ENCODE assay signal across 1 cellular context in genomic region chr12:6465467-6466183, GRCh38.
TF ChIP-seq lines count a peak whose summit lies in the region.

No MANE protein-coding gene starts in this region.

TF ChIP-seq in K562, 482 proteins besides CTCF, POLR2A, EP300 and RAD21:
- TF ChIP-seq AFF1 (IDR thresholded peaks at IDR 0.05; ENCODE audit: low read depth in 1 of 2, partially characterized antibody in 2 of 2), result no peak
- TF ChIP-seq ZNF24 (IDR thresholded peaks at IDR 0.05), result peak; percentile 20; the same call in 1 of the 2 replicates
- TF ChIP-seq, protein P1, sequence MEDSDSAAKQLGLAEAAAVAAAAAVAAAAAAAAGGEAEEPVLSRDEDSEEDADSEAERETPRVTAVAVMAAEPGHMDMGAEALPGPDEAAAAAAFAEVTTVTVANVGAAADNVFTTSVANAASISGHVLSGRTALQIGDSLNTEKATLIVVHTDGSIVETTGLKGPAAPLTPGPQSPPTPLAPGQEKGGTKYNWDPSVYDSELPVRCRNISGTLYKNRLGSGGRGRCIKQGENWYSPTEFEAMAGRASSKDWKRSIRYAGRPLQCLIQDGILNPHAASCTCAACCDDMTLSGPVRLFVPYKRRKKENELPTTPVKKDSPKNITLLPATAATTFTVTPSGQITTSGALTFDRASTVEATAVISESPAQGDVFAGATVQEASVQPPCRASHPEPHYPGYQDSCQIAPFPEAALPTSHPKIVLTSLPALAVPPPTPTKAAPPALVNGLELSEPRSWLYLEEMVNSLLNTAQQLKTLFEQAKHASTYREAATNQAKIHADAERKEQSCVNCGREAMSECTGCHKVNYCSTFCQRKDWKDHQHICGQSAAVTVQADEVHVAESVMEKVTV (CRISPR knock-in tag; IDR thresholded peaks at IDR 0.05), result peak; percentile 86
- TF ChIP-seq, protein P2, sequence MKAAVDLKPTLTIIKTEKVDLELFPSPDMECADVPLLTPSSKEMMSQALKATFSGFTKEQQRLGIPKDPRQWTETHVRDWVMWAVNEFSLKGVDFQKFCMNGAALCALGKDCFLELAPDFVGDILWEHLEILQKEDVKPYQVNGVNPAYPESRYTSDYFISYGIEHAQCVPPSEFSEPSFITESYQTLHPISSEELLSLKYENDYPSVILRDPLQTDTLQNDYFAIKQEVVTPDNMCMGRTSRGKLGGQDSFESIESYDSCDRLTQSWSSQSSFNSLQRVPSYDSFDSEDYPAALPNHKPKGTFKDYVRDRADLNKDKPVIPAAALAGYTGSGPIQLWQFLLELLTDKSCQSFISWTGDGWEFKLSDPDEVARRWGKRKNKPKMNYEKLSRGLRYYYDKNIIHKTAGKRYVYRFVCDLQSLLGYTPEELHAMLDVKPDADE (conservative IDR thresholded peaks at IDR 0.05; ENCODE audit: control insufficient read depth, low read depth, low read length), result no peak
- TF ChIP-seq CC2D1A (IDR thresholded peaks at IDR 0.05), result peak; percentile 71
- peak; percentile 45; the same call in 1 of the 2 replicates for TF ChIP-seq ARID2 (IDR thresholded peaks at IDR 0.05)
- TF ChIP-seq HLTF (IDR thresholded peaks at IDR 0.05), result no peak
- no peak for TF ChIP-seq MTA3 (IDR thresholded peaks at IDR 0.05; ENCODE audit: borderline replicate concordance)
- no peak for TF ChIP-seq FOXK2 (conservative IDR thresholded peaks at IDR 0.05 in 1 of 2, IDR thresholded peaks at IDR 0.05 in 1 of 2; ENCODE audit: low read depth in 2 of 2)
- no peak for TF ChIP-seq SRSF1 (IDR thresholded peaks at IDR 0.05; ENCODE audit: low read depth, low read length)
- no peak for TF ChIP-seq ATF1 (CRISPR knock-in tag; IDR thresholded peaks at IDR 0.05)
- no peak for TF ChIP-seq ATF1 (tag; IDR thresholded peaks at IDR 0.05)
- no peak for TF ChIP-seq MAFF (IDR thresholded peaks at IDR 0.05; ENCODE audit: low read length)
- 0 out of 2 replicates have a peak, but pooled peaks have one; percentile 36 for TF ChIP-seq KLF16 (IDR thresholded peaks at IDR 0.05)
- no peak for TF ChIP-seq MLLT1 (IDR thresholded peaks at IDR 0.05)
- TF ChIP-seq, protein P3, sequence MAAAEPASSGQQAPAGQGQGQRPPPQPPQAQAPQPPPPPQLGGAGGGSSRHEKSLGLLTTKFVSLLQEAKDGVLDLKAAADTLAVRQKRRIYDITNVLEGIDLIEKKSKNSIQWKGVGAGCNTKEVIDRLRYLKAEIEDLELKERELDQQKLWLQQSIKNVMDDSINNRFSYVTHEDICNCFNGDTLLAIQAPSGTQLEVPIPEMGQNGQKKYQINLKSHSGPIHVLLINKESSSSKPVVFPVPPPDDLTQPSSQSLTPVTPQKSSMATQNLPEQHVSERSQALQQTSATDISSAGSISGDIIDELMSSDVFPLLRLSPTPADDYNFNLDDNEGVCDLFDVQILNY (CRISPR knock-in tag; IDR thresholded peaks at IDR 0.05), result no peak
- no peak for TF ChIP-seq ELF4 (CRISPR knock-in tag; IDR thresholded peaks at IDR 0.05)
- no peak for TF ChIP-seq ASH1L (IDR thresholded peaks at IDR 0.05; ENCODE audit: borderline replicate concordance, low read depth, partially characterized antibody)
- no peak for TF ChIP-seq STAT5A (IDR thresholded peaks at IDR 0.05; ENCODE audit: borderline replicate concordance, low read length)
- no peak for TF ChIP-seq CBX5 (IDR thresholded peaks at IDR 0.05; ENCODE audit: borderline replicate concordance, low read depth)
- no peak for TF ChIP-seq SLC30A9 (CRISPR knock-in tag; IDR thresholded peaks at IDR 0.05)
- TF ChIP-seq SMC3 (conservative IDR thresholded peaks at IDR 0.05; ENCODE audit: insufficient read depth, low read depth, low read length), result peak; percentile 80
- TF ChIP-seq, protein P4, sequence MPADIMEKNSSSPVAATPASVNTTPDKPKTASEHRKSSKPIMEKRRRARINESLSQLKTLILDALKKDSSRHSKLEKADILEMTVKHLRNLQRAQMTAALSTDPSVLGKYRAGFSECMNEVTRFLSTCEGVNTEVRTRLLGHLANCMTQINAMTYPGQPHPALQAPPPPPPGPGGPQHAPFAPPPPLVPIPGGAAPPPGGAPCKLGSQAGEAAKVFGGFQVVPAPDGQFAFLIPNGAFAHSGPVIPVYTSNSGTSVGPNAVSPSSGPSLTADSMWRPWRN (IDR thresholded peaks at IDR 0.05; ENCODE audit: low read depth), result no peak
- TF ChIP-seq, protein P5, sequence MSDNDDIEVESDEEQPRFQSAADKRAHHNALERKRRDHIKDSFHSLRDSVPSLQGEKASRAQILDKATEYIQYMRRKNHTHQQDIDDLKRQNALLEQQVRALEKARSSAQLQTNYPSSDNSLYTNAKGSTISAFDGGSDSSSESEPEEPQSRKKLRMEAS (CRISPR knock-in tag; IDR thresholded peaks at IDR 0.05), result no peak
- TF ChIP-seq ZBTB40 (IDR thresholded peaks at IDR 0.05), result no peak
- no peak for TF ChIP-seq ZBTB40 (CRISPR knock-in tag; IDR thresholded peaks at IDR 0.05)
- TF ChIP-seq NBN (IDR thresholded peaks at IDR 0.05; ENCODE audit: low read depth), result no peak
